8 cellular contexts compared by ENCODE assay signal in genomic region chr14:49852351-49853157, GRCh38. TPM values are rescaled to one million over a fixed set of nuclear protein-coding genes. Genes with fewer than 3 reads are reported as not detected.
A peak's percentile ranks its signal among the peaks of the same experiment; 100 is the strongest.
DNase-seq lines count a peak whose midpoint lies in the region; ATAC-seq and TF ChIP-seq lines count a peak whose summit lies in the region.

Gene NEMF, minus strand, starts transcription at chr14:49852788. Its CDS starts 35 bp downstream, at chr14:49852753.

- no peaks in the 10 kb centered on the region for H3K9me2 ChIP-seq in SU-DHL-6 (replicated peaks; ENCODE audit: insufficient read depth, low read length)

- H3K4me3 ChIP-seq in GM12864 (ENCODE audit: low read depth, low read length) (peak within 1 kb of the TSS; percentile 94), SU-DHL-6 (ENCODE audit: insufficient read depth, low read length, poor library complexity, severe bottlenecking) (peak within 1 kb of the TSS; percentile 95), cardiac muscle cell (peak within 1 kb of the TSS; percentile 58), upper lobe of left lung (peak within 1 kb of the TSS; percentile 71 to 88 (median 80))

- H3K4me2 ChIP-seq in SU-DHL-6 (ENCODE audit: low read depth, low read length, poor library complexity, severe bottlenecking), result peak within 1 kb of the TSS; percentile 97

- peak in 1 of 4 donors; percentile 10 for TF ChIP-seq EP300 in upper lobe of left lung (IDR thresholded peaks at IDR 0.05)

- H3F3A ChIP-seq in SU-DHL-6 (ENCODE audit: insufficient read depth), result peaks cover 11% of the 10 kb centered on the region; the same call in 1 of the 2 replicates

- DNase-seq in GM12864 (ENCODE audit: low read depth) (peak; percentile 81), NCI-H1092 (lab: John Stamatoyannopoulos, UW) (peak; percentile 95), cardiac muscle cell (ENCODE audit: low read depth in 1 of 2, low spot score in 1 of 2) (peak; percentile 90 to 91), pons (ENCODE audit: low spot score) (peak; percentile 97), upper lobe of left lung (peak; percentile 85 to 94)
- peak; percentile 62 for DNase-seq in activated naive CD8-positive, alpha-beta T cell treated with anti-CD3 and anti-CD28 coated beads, Interleukin-2, amount 50 U/mL, for 16 hours (ENCODE audit: low read depth, low spot score)

- peak in 3 of 4 donors; percentile 74 to 90 (median 82) for TF ChIP-seq POLR2A in upper lobe of left lung (IDR thresholded peaks at IDR 0.05)

- H3K4me1 ChIP-seq in cardiac muscle cell (ENCODE audit: low read depth) (peaks cover 14% of the 10 kb centered on the region), upper lobe of left lung (peaks cover 15 to 36% (median 21%) of the 10 kb centered on the region in 4 donors)

- no peaks in the 10 kb centered on the region for H3K27me3 ChIP-seq in SU-DHL-6 (ENCODE audit: low read length)
- no peaks in the 10 kb centered on the region for H3K27me3 ChIP-seq in cardiac muscle cell
- no peaks in the 10 kb centered on the region for H3K27me3 ChIP-seq in upper lobe of left lung

- peak within 1 kb of the TSS; percentile 79 for H2AFZ ChIP-seq in SU-DHL-6 (ENCODE audit: low read depth, low read length, severe bottlenecking)

- no peaks in the 10 kb centered on the region for H3K9me3 ChIP-seq in SU-DHL-6 (ENCODE audit: insufficient read depth, low read length)
- no peaks in the 10 kb centered on the region for H3K9me3 ChIP-seq in cardiac muscle cell (ENCODE audit: low read depth)
- H3K9me3 ChIP-seq in upper lobe of left lung, result no peaks in the 10 kb centered on the region

- peak within 1 kb of the TSS; percentile 93 for H3K9ac ChIP-seq in SU-DHL-6 (ENCODE audit: low read length)

- peaks cover 29% of the 10 kb centered on the region for H3K79me2 ChIP-seq in SU-DHL-6 (ENCODE audit: insufficient read depth, low read length)

- TF ChIP-seq CTCF in GM12864 (IDR thresholded peaks at IDR 0.05; ENCODE audit: low read depth, low read length, missing control alignments) (peak; percentile 77), SU-DHL-6 (IDR thresholded peaks at IDR 0.05; ENCODE audit: insufficient read depth, low read length, poor library complexity, severe bottlenecking) (peak; percentile 96), cardiac muscle cell (IDR thresholded peaks at IDR 0.05; ENCODE audit: low read depth, low read length) (peak; percentile 79), upper lobe of left lung (IDR thresholded peaks at IDR 0.05) (peak; percentile 68 to 87 (median 80))

- 0% methylated on average over 34 to 39 of the region's 49 CpGs for WGBS in upper lobe of left lung, 2 donors

- peak within 1 kb of the TSS; percentile 66 for H3K27ac ChIP-seq in SU-DHL-6 (ENCODE audit: low read depth, low read length)
- H3K27ac ChIP-seq in cardiac muscle cell, result peak within 1 kb of the TSS; percentile 88
- H3K27ac ChIP-seq in upper lobe of left lung, result peak within 1 kb of the TSS; percentile 90 to 96 (median 94)

- H4K20me1 ChIP-seq in SU-DHL-6 (ENCODE audit: low read depth, low read length), result no peaks in the 10 kb centered on the region

- ATAC-seq in HG02610 (IDR thresholded peaks at IDR 0.05; ENCODE audit: unreplicated experiment) (peak; percentile 75), upper lobe of left lung (ENCODE audit: low FRiP score in 2 of 2) (peak; percentile 96 to 97)

- H3K36me3 ChIP-seq in SU-DHL-6 (ENCODE audit: low read length), result peaks cover 24% of the 10 kb centered on the region
- peaks cover 24% of the 10 kb centered on the region for H3K36me3 ChIP-seq in cardiac muscle cell
- peaks cover 6 to 35% (median 12%) of the 10 kb centered on the region in 4 donors for H3K36me3 ChIP-seq in upper lobe of left lung

RNA-seq across cellular contexts. Expression of gene NEMF, which starts in this region (rescaled TPM):
- 33.9 and 43.9 TPM in 2 replicates for total RNA-seq in cardiac muscle cell
- 71.9 and 80.5 TPM in 2 replicates for polyA plus RNA-seq in cardiac muscle cell
- total RNA-seq in upper lobe of left lung, result 100 to 1,000 TPM in 2 of 6 donors, 10 to 100 TPM in 4; 47.9 to 293 (median 73.7) TPM

Comparison
In these comparisons a context has a peak if more than half of its experiments do, and no peak if none do; other contexts are left out.
1. Peak in every context shown above with its lines: DNase-seq, ATAC-seq, H3K4me3 ChIP-seq and H3K27ac ChIP-seq.